In the genomic region with DNA sequence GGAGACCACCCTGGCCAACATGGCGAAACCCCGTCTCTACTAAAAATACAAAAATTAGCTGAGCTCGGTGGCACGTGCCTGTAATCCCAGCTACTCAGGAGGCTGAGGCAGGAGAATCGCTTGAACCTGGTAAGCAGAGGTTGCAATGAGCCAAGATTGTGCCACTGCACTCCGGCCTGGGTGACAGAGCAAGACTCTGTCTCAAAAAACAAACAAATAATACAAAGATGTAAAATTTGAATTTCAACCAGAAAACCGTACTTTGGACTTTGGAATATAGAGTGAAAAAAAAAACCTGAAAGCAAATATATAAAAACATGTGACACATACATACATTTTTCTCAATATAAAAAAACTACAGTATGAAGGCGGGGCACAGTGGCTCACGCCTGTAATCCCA, we compare ENCODE assay signal across 1 cellular context. TPM values are rescaled to one million over a fixed set of nuclear protein-coding genes. Genes with fewer than 3 reads are reported as not detected.
"Had no signal": no experiment of that assay in that cellular context is flagged by ENCODE, and none has a peak within 500 bp of the region (broad histone marks: within the 10 kb centered on the region; RNA-seq: fewer than 3 reads in every experiment).

No MANE protein-coding gene starts in this region.

RNA-seq across cellular contexts. Expression of a gene that starts 34.9 kb away (rescaled TPM):
- total RNA-seq: G401 had no signal
